In the genomic region with DNA sequence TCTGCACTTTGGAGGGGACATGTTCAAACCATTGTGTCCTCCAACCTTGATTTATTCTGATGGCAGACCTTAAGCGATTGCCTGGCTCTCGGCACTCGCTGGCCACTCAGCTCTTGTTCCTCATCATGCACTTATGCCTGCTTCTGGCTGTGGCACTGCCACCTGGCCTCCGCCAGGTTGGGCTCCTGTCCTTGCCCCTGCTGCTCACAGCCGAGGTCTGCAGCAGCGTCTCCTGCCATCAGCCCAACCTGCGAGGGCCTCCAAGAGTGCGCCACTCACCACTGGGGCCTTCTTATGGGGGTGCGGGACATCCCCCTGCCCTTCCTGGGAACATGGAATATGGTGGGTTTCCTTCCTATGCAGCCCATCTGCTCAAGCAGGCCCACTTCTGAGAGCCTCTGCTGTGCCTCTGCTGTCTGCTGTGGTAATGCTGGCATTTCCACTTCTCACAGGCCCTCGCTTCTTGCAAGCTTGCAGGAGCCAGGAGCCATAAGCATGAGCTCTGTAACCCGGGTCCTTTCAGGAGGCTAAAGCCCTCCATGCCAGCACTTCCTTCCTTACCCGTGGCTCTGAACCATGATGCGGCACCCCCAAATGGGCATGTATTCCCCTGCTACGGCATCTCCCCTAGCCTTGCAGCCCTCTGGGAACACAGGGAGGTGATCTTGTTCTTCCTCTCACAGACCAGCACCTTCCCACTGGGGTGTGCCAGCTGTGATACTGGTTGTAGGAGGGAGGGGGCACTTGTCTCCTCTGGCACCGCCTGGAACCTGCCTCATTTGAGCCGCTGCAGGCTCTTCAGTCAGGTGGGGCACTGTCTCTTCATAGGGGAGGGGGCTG, we compare ENCODE assay signal across 1 cellular context.
TF ChIP-seq lines count a peak whose summit lies in the region.

No MANE protein-coding gene starts in this region.

TF ChIP-seq in HepG2, 621 proteins besides CTCF, POLR2A, EP300 and RAD21 (continued from another document):
- TF ChIP-seq RXRA (CRISPR knock-in tag; IDR thresholded peaks at IDR 0.05), result no peak
- TF ChIP-seq, protein P1, sequence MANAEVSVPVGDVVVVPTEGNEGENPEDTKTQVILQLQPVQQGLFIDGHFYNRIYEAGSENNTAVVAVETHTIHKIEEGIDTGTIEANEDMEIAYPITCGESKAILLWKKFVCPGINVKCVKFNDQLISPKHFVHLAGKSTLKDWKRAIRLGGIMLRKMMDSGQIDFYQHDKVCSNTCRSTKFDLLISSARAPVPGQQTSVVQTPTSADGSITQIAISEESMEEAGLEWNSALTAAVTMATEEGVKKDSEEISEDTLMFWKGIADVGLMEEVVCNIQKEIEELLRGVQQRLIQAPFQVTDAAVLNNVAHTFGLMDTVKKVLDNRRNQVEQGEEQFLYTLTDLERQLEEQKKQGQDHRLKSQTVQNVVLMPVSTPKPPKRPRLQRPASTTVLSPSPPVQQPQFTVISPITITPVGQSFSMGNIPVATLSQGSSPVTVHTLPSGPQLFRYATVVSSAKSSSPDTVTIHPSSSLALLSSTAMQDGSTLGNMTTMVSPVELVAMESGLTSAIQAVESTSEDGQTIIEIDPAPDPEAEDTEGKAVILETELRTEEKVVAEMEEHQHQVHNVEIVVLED (CRISPR knock-in tag; IDR thresholded peaks at IDR 0.05; ENCODE audit: borderline replicate concordance), result no peak
- TF ChIP-seq SOX13 (IDR thresholded peaks at IDR 0.05), result no peak
- no peak for TF ChIP-seq SOX13 (CRISPR knock-in tag; conservative IDR thresholded peaks at IDR 0.05 in 1 of 2, IDR thresholded peaks at IDR 0.05 in 1 of 2)
